In the genomic region with DNA sequence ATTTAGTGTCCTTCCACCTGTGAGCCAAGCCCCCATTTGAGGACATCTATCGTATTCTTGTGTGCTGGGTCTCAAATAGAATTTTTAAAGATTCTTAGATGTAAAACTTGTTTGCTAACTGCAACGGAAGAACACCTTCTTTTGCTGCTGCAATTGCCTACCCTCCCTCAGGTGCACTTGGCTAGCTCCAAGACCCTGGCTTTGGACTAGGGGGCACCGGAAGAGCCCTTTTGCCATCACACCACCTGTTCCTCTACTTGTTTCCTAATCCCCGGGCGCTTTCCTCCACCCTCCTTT, we compare ENCODE assay signal across 8 cellular contexts. TPM values are rescaled to one million over a fixed set of nuclear protein-coding genes. Genes with fewer than 3 reads are reported as not detected.
DNase-seq lines count a peak whose midpoint lies in the region; ATAC-seq, FAIRE-seq and TF ChIP-seq lines count a peak whose summit lies in the region.

No MANE protein-coding gene starts in this region.

- peaks cover 72% of the 10 kb centered on the region for H3K36me3 Mint-ChIP-seq in dendritic cell treated with granulocyte-macrophage colony-stimulating factor and Interleukin-4, amounts not matched to agents 40 ng/mL and 50 ng/mL, for 4 days (ENCODE audit: low read depth)

- H3K9me3 Mint-ChIP-seq in dendritic cell treated with granulocyte-macrophage colony-stimulating factor and Interleukin-4, amounts not matched to agents 40 ng/mL and 50 ng/mL, for 4 days, result no peaks in the 10 kb centered on the region

- H3K9me3 ChIP-seq in DOHH2 (ENCODE audit: control insufficient read depth, insufficient read depth, low read length), result no peaks in the 10 kb centered on the region
- no peaks in the 10 kb centered on the region for H3K9me3 ChIP-seq in neutrophil

- H3F3A ChIP-seq in DOHH2 (ENCODE audit: control insufficient read depth, insufficient read depth), result peaks cover 36% of the 10 kb centered on the region

- no peaks in the 10 kb centered on the region for H3K27me3 ChIP-seq in DOHH2 (ENCODE audit: control insufficient read depth, low read length)
- no peaks in the 10 kb centered on the region for H3K27me3 ChIP-seq in neutrophil

- H3K36me3 ChIP-seq in DOHH2 (ENCODE audit: control insufficient read depth, low read length), result peaks cover 71% of the 10 kb centered on the region
- peaks cover 40% of the 10 kb centered on the region for H3K36me3 ChIP-seq in neutrophil

- H3K4me3 Mint-ChIP-seq in dendritic cell treated with granulocyte-macrophage colony-stimulating factor and Interleukin-4, amounts not matched to agents 40 ng/mL and 50 ng/mL, for 4 days, result peak overlapping the region; percentile 86

- H3K4me1 ChIP-seq in DOHH2 (ENCODE audit: control insufficient read depth, low read length) (peaks cover 43% of the 10 kb centered on the region), neutrophil (ENCODE audit: control insufficient read depth in 1 of 2, insufficient read depth in 1 of 2, low read depth in 1 of 2, low read length in 1 of 2) (peaks cover 53 to 61% of the 10 kb centered on the region in 2 experiments)

- H3K9me2 ChIP-seq in DOHH2 (replicated peaks; ENCODE audit: control insufficient read depth, low read length), result no peaks in the 10 kb centered on the region

- intact Hi-C loops in dendritic cell treated with granulocyte-macrophage colony-stimulating factor and Interleukin-4, amounts not matched to agents 40 ng/mL and 50 ng/mL, for 4 days (cut with micrococcal nuclease), result no loop called here

- H3K4me1 Mint-ChIP-seq in dendritic cell treated with granulocyte-macrophage colony-stimulating factor and Interleukin-4, amounts not matched to agents 40 ng/mL and 50 ng/mL, for 4 days (ENCODE audit: low read depth), result peaks cover 49% of the 10 kb centered on the region

- H3K27ac Mint-ChIP-seq in dendritic cell treated with granulocyte-macrophage colony-stimulating factor and Interleukin-4, amounts not matched to agents 40 ng/mL and 50 ng/mL, for 4 days, result peak overlapping the region; percentile 94

- DNase-seq in NCI-H69 (lab: John Stamatoyannopoulos, UW) (peak; percentile 77), frontal cortex (ENCODE audit: low spot score in 2 of 2) (no peak)
- DNase-seq in stimulated activated naive CD4-positive, alpha-beta T cell (lab: John Stamatoyannopoulos, UW), result no peak
- DNase-seq in stimulated activated CD4-positive, alpha-beta T cell treated with anti-CD3 and anti-CD28 coated beads, Interleukin-4, amount 100 ng/mL, for 24 hours, result no peak

- peaks cover 30% of the 10 kb centered on the region for H3K79me2 ChIP-seq in DOHH2 (ENCODE audit: control insufficient read depth, low read length)

- ATAC-seq in HG03432 (IDR thresholded peaks at IDR 0.05; ENCODE audit: unreplicated experiment), result no peak

- TF ChIP-seq CTCF in DOHH2 (IDR thresholded peaks at IDR 0.05; ENCODE audit: low read depth, low read length, poor library complexity, severe bottlenecking), result no peak
- no peak for TF ChIP-seq CTCF in neutrophil (IDR thresholded peaks at IDR 0.05)

- H3K27me3 Mint-ChIP-seq in dendritic cell treated with granulocyte-macrophage colony-stimulating factor and Interleukin-4, amounts not matched to agents 40 ng/mL and 50 ng/mL, for 4 days, result no peaks in the 10 kb centered on the region

- peak overlapping the region; percentile 96 for H3K4me3 ChIP-seq in DOHH2 (ENCODE audit: low read length)
- peak overlapping the region; percentile 94 to 99 for H3K4me3 ChIP-seq in neutrophil (ENCODE audit: low read depth in 1 of 2, low read length in 1 of 2)

- no peak for FAIRE-seq in frontal cortex (lab: Jason Lieb, UNC)

- H3K27ac ChIP-seq in DOHH2 (ENCODE audit: low read depth, low read length), result peak overlapping the region; percentile 94
- peak overlapping the region; percentile 98 for H3K27ac ChIP-seq in neutrophil

- peak overlapping the region; percentile 99 for H3K4me2 ChIP-seq in DOHH2 (ENCODE audit: low read length)

- H4K20me1 ChIP-seq in DOHH2 (ENCODE audit: control insufficient read depth, insufficient read depth, low read depth, low read length), result peaks cover 23% of the 10 kb centered on the region

RNA-seq across cellular contexts. Expression of a gene that starts 1.1 kb away (rescaled TPM):
- total RNA-seq in frontal cortex, result 240 TPM

RNA-seq across cellular contexts. Expression of a gene that starts 39.0 kb away (rescaled TPM):
- total RNA-seq in frontal cortex, result 22.0 TPM

RNA-seq across cellular contexts. Expression of a gene that starts 58.4 kb away (rescaled TPM):
- total RNA-seq in frontal cortex, result 3.3 TPM
